In the genomic region with DNA sequence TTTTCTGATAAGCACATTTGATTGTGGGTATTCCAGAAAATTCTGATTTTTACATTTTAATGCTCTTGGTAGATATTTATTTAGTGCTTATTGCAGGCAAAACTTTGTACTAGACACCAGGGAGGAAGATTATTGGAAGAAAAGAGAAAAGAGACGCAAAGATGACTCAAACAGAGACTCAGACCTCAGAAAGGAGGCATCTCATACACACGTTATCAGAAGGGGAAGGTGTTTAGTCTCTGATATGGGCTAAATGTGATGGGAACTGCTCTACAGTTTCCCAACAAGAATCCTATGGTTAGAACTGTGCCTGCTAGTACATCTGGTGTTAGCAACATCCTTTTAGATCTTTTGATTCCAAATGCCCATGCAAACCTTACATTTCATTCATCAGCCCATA, we compare ENCODE assay signal across 23 cellular contexts.
"Had no signal": no experiment of that assay in that cellular context is flagged by ENCODE, and none has a peak within 500 bp of the region (broad histone marks: within the 10 kb centered on the region; RNA-seq: fewer than 3 reads in every experiment).

No MANE protein-coding gene starts in this region.

- H3K4me3 ChIP-seq: gastroesophageal sphincter, pancreas, prostate gland, skin epidermis, testis, transverse colon had no signal

- H3K36me3 ChIP-seq: gastroesophageal sphincter, pancreas, prostate gland, transverse colon had no signal

- DNase-seq: activated CD4-positive, alpha-beta T cell treated with anti-CD3 and anti-CD28 coated beads for 1 hour; activated gamma-delta T cell treated with Interleukin-2 at 50 U/mL for 16 hours; activated naive CD4-positive, alpha-beta T cell treated with anti-CD3 and anti-CD28 coated beads, Interleukin-2, amount 50 U/mL, for 16 hours; activated T-cell treated with anti-CD3 and anti-CD28 coated beads for 4 hours; effector CD8-positive, alpha-beta T cell; erythroblast; hippocampal formation; kidney; naive thymus-derived CD8-positive, alpha-beta T cell; pancreas; retina; stimulated activated naive CD8-positive, alpha-beta T cell treated with anti-CD3 and anti-CD28 coated beads, Interleukin-15, Interleukin-2, amounts not matched to agents 100 U/mL and 50 U/mL, for 24 hours; T-cell; testis; transverse colon had no signal

- H3K27ac ChIP-seq: gastroesophageal sphincter, pancreas, prostate gland, skin epidermis, testis, transverse colon had no signal

- H3K27me3 ChIP-seq: gastroesophageal sphincter, pancreas, testis, transverse colon had no signal

- ATAC-seq: gastroesophageal sphincter; naive thymus-derived CD8-positive, alpha-beta T cell; pancreas; sciatic nerve; T-cell; WTC11 had no signal

- H3K9me3 Mint-ChIP-seq: activated T-helper 1 cell treated with anti-CD3 and anti-CD28 coated beads, Interleukin-12 subunit alpha, Interleukin-12 subunit beta, Interleukin-2, Interleukin-4 antibody, amounts not matched to agents 30 ng/mL and 10 ng/mL and 1 ng/mL, durations not matched to agents 14 hours and 24 hours and 36 hours; memory B cell had no signal

- H3K27me3 Mint-ChIP-seq: memory B cell, T-cell had no signal

- H3K9me3 ChIP-seq: gastroesophageal sphincter, pancreas, prostate gland, testis, transverse colon had no signal

- H3K27ac Mint-ChIP-seq: activated T-helper 1 cell treated with anti-CD3 and anti-CD28 coated beads, Interleukin-12 subunit alpha, Interleukin-12 subunit beta, Interleukin-2, Interleukin-4 antibody, amounts not matched to agents 30 ng/mL and 10 ng/mL and 1 ng/mL, durations not matched to agents 14 hours and 24 hours and 36 hours; memory B cell; naive thymus-derived CD8-positive, alpha-beta T cell; T-cell; WTC11 had no signal

- H3K36me3 Mint-ChIP-seq: memory B cell; naive thymus-derived CD8-positive, alpha-beta T cell; T-cell; WTC11 had no signal

- H3K4me1 Mint-ChIP-seq: memory B cell; naive thymus-derived CD8-positive, alpha-beta T cell; neural crest cell had no signal

- H3K4me3 Mint-ChIP-seq: activated T-helper 1 cell treated with anti-CD3 and anti-CD28 coated beads, Interleukin-12 subunit alpha, Interleukin-12 subunit beta, Interleukin-2, Interleukin-4 antibody, amounts not matched to agents 30 ng/mL and 10 ng/mL and 1 ng/mL, durations not matched to agents 14 hours and 24 hours and 36 hours; memory B cell; naive thymus-derived CD8-positive, alpha-beta T cell; neural crest cell; T-cell; WTC11 had no signal

- H3K4me1 ChIP-seq: gastroesophageal sphincter, prostate gland, testis had no signal
